Comparison of ENCODE assay signal across 10 cellular contexts in the genomic region with DNA sequence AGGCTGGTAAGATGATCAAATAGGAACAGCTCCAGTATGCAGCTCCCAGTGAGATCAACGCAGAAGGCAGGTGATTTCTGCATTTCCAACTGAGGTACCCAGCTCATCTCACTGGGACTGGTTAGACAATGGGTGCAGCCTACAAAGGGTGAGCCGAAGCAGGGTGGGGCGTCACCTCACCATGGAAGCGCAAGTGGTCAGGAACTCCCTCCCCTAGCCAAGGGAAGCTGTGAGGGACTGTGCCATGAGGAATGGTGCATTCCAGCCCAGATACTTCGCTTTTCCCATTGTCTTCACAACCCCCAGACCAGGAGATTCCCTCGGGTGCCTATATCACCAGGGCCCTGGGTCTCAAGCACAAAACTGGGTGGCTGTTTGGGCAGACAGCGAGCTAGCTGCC. TPM values are rescaled to one million over a fixed set of nuclear protein-coding genes. Genes with fewer than 3 reads are reported as not detected.
DNase-seq lines count a peak whose midpoint lies in the region; ATAC-seq and TF ChIP-seq lines count a peak whose summit lies in the region.
"Not testable (repeated sequence)": the region's sequence is repeated elsewhere in the genome, so short reads cannot be mapped to it uniquely, and the experiment has no call there.
"Had no signal": no experiment of that assay in that cellular context is flagged by ENCODE, and none has a peak within 500 bp of the region (broad histone marks: within the 10 kb centered on the region; RNA-seq: fewer than 3 reads in every experiment).

No MANE protein-coding gene starts in this region.

- H3K9ac ChIP-seq in DND-41 (ENCODE audit: low read depth, low read length) (peak overlapping the region; percentile 62), iPS-15b (ENCODE audit: low read depth, low read length) (peak overlapping the region; percentile 29), smooth muscle cell (ENCODE audit: low read depth) (peak overlapping the region; percentile 34)
- not testable (repeated sequence) for H3K9ac ChIP-seq in IMR-90 (ENCODE audit: low read depth, low read length); neural cell (ENCODE audit: low read length)

- ATAC-seq in DND-41 (ENCODE audit: insufficient read depth, low read depth), result peak; percentile 20
- ATAC-seq in IMR-90 (ENCODE audit: low read depth); RWPE2 (ENCODE audit: low read depth): not testable (repeated sequence)

- not testable (repeated sequence) for H3K23ac ChIP-seq in IMR-90 (ENCODE audit: low read depth, low read length)

- H3K4me1 ChIP-seq in DND-41 (ENCODE audit: insufficient read depth, low read length), result peaks cover 25% of the 10 kb centered on the region
- not testable (repeated sequence) for H3K4me1 ChIP-seq in IMR-90 (ENCODE audit: control insufficient read depth, insufficient read depth, low read length); RWPE2 (ENCODE audit: insufficient read depth, poor library complexity, severe bottlenecking); iPS-15b (ENCODE audit: control insufficient read depth, insufficient read depth, low read length); smooth muscle cell (ENCODE audit: low read depth)

- not testable (repeated sequence) for H3K18ac ChIP-seq in IMR-90 (ENCODE audit: low read depth, low read length)

- H3K4me2 ChIP-seq in DND-41 (ENCODE audit: insufficient read depth, low read length) (peak overlapping the region; percentile 61), smooth muscle cell (peak overlapping the region; percentile 82)
- H3K4me2 ChIP-seq in IMR-90 (ENCODE audit: low read depth, low read length); neural cell (ENCODE audit: low read length): not testable (repeated sequence)

- H3K79me1 ChIP-seq in IMR-90 (ENCODE audit: low read depth in 1 of 2, low read length in 2 of 2), result not testable (repeated sequence)

- not testable (repeated sequence) for H3K9me1 ChIP-seq in IMR-90 (ENCODE audit: insufficient read depth, low read length)

- not testable (repeated sequence) for TF ChIP-seq POLR2A in IMR-90 (IDR thresholded peaks at IDR 0.05; ENCODE audit: low read depth, low read length)

- not testable (repeated sequence) for TF ChIP-seq CTCF in DND-41 (IDR thresholded peaks at IDR 0.05; ENCODE audit: borderline replicate concordance, extremely low read depth, low read length, poor library complexity, severe bottlenecking); IMR-90 (conservative IDR thresholded peaks at IDR 0.05; ENCODE audit: low read depth, low read length); RWPE2 (IDR thresholded peaks at IDR 0.05; ENCODE audit: poor library complexity, severe bottlenecking); neural cell (IDR thresholded peaks at IDR 0.05; ENCODE audit: poor library complexity, severe bottlenecking); smooth muscle cell (IDR thresholded peaks at IDR 0.05; ENCODE audit: borderline replicate concordance, insufficient read depth, poor library complexity, severe bottlenecking)

- H3K4me3 ChIP-seq in DND-41 (ENCODE audit: low read depth in 1 of 2, low read length in 2 of 2) (peak overlapping the region in 1 of 2 experiments; percentile 47; a peak in 2 of 4 replicates), iPS-15b (ENCODE audit: low read depth, low read length) (peak overlapping the region; percentile 27), smooth muscle cell (peak overlapping the region; percentile 24)
- H3K4me3 ChIP-seq in IMR-90 (ENCODE audit: insufficient read depth, low read depth, low read length); RWPE2 (ENCODE audit: severe bottlenecking); neural cell (ENCODE audit: low read length): not testable (repeated sequence)

- not testable (repeated sequence) for H3K79me2 ChIP-seq in DND-41 (ENCODE audit: insufficient read depth, low read length); neural cell (replicated peaks; ENCODE audit: insufficient read depth, low read length); smooth muscle cell (ENCODE audit: low read depth)

- intact Hi-C loops in IMR-90 (cut with micrococcal nuclease), result not testable (repeated sequence)

- H3K14ac ChIP-seq in IMR-90 (replicated peaks; ENCODE audit: low read depth, low read length), result peak overlapping the region; percentile 79; the same call in 1 of the 2 replicates

- H3K9me2 ChIP-seq in neural cell (ENCODE audit: insufficient read depth, low read length), result not testable (repeated sequence)

- not testable (repeated sequence) for H3K36me3 ChIP-seq in DND-41 (ENCODE audit: insufficient read depth, low read length); IMR-90 (ENCODE audit: control insufficient read depth, insufficient read depth, low read length); iPS-15b (ENCODE audit: control insufficient read depth, insufficient read depth, low read length); neural cell (ENCODE audit: insufficient read depth, low read length); smooth muscle cell (ENCODE audit: low read depth)
- peaks cover 52% of the 10 kb centered on the region for H3K36me3 ChIP-seq in RWPE2 (ENCODE audit: low read depth)

- peak; percentile 30 for DNase-seq in DND-41
- not testable (repeated sequence) for DNase-seq in IMR-90; RWPE2 (ENCODE audit: low spot score); smooth muscle cell (lab: John Stamatoyannopoulos, UW; ENCODE audit: unreplicated experiment)
- peak; percentile 2 for DNase-seq in dermis blood vessel endothelial cell

- H4K8ac ChIP-seq in IMR-90 (ENCODE audit: low read depth in 2 of 2, low read length in 2 of 2), result peak overlapping the region in 1 of 2 experiments; percentile 94; a peak in 3 of 4 replicates

- H4K5ac ChIP-seq in IMR-90 (ENCODE audit: low read depth, low read length), result peak overlapping the region; percentile 29; the same call in 1 of the 2 replicates

- peak overlapping the region; percentile 90; the same call in 1 of the 2 replicates for H2BK120ac ChIP-seq in IMR-90 (ENCODE audit: low read depth, low read length)

- H3F3A ChIP-seq in neural cell (ENCODE audit: insufficient read depth, low read length, poor library complexity, severe bottlenecking); smooth muscle cell (ENCODE audit: low read depth): not testable (repeated sequence)

- not testable (repeated sequence) for H2AK5ac ChIP-seq in IMR-90 (ENCODE audit: low read depth, low read length)

- H3K27ac ChIP-seq in DND-41 (ENCODE audit: low read length) (peak overlapping the region; percentile 89), RWPE2 (ENCODE audit: poor library complexity, severe bottlenecking) (peak overlapping the region; percentile 21), neural cell (ENCODE audit: low read length) (peak overlapping the region; percentile 49)
- not testable (repeated sequence) for H3K27ac ChIP-seq in IMR-90 (ENCODE audit: insufficient read depth, low read length); smooth muscle cell (ENCODE audit: low read depth)

- dilution Hi-C loops in IMR-90 (cut with HindIII; ENCODE audit: low sequenced_read_pairs, unreplicated experiment), result not testable (repeated sequence)

- not testable (repeated sequence) for H4K20me1 ChIP-seq in DND-41 (ENCODE audit: insufficient read depth, low read length); IMR-90 (ENCODE audit: insufficient read depth, low read length); neural cell (ENCODE audit: insufficient read depth); smooth muscle cell (ENCODE audit: low read depth)

- not testable (repeated sequence) for TF ChIP-seq RAD21 in IMR-90 (IDR thresholded peaks at IDR 0.05; ENCODE audit: low read length); neural cell (conservative IDR thresholded peaks at IDR 0.05)

- WGBS in IMR-90 (ENCODE audit: extremely low coverage in 2 of 2, insufficient read length in 1 of 2), 2 experiments, result 100% methylated on average over 1 of the region's 7 CpGs; no CpG with 5 or more reads in 1 of the 2 experiments
- 85% methylated on average over 7 of the region's 7 CpGs for WGBS in smooth muscle cell (ENCODE audit: low lambda C conversion rate)

- H3K56ac ChIP-seq in IMR-90 (ENCODE audit: extremely low read depth, insufficient read depth, low read length), result not testable (repeated sequence)

- H3K9me3 ChIP-seq in DND-41 (ENCODE audit: insufficient read depth, low read length, severe bottlenecking); IMR-90 (ENCODE audit: control insufficient read depth, insufficient read depth, low read length); RWPE2 (ENCODE audit: severe bottlenecking); iPS-15b (ENCODE audit: control insufficient read depth, insufficient read depth, low read length); neural cell (ENCODE audit: low read length); smooth muscle cell (replicated peaks; ENCODE audit: low read depth): not testable (repeated sequence)

- H2AFZ ChIP-seq in DND-41 (ENCODE audit: low read depth, low read length) (peak overlapping the region; percentile 68), IMR-90 (replicated peaks; ENCODE audit: low read length, poor library complexity) (peak overlapping the region; percentile 32), smooth muscle cell (ENCODE audit: low read depth) (peak overlapping the region; percentile 93)
- not testable (repeated sequence) for H2AFZ ChIP-seq in neural cell (ENCODE audit: low read depth, low read length)

- H2BK20ac ChIP-seq in IMR-90 (ENCODE audit: low read depth, low read length), result peak overlapping the region; percentile 67; the same call in 1 of the 2 replicates

- in situ Hi-C loops in IMR-90 (cut with MboI; ENCODE audit: low sequenced_read_pairs), result not testable (repeated sequence)

- BruUV-seq in IMR-90 (replicated peaks; lab: Mats Ljungman, UMichigan), result not testable (repeated sequence)

- H2AK9ac ChIP-seq in IMR-90 (replicated peaks; ENCODE audit: low read depth, low read length, poor library complexity), result not testable (repeated sequence)

- CTCF ChIA-PET in IMR-90 (lab: Yijun Ruan, JAX), result not testable (repeated sequence)

- H2BK15ac ChIP-seq in IMR-90 (ENCODE audit: low read depth, low read length), result 0 out of 3 replicates have a peak overlapping the region, but pooled peaks have one; percentile 22

- H3K27me3 ChIP-seq in DND-41 (ENCODE audit: insufficient read depth, low read length, poor library complexity); IMR-90 (ENCODE audit: control insufficient read depth, insufficient read depth, low read length); RWPE2 (ENCODE audit: insufficient read depth, poor library complexity, severe bottlenecking); iPS-15b (ENCODE audit: control insufficient read depth, insufficient read depth, low read length); neural cell (ENCODE audit: insufficient read depth, low read depth, low read length); smooth muscle cell (ENCODE audit: low read depth): not testable (repeated sequence)

- H4K91ac ChIP-seq in IMR-90 (ENCODE audit: insufficient read depth, low read depth, low read length), result 0 out of 2 replicates have a peak overlapping the region, but pooled peaks have one; percentile 37

- peak overlapping the region; percentile 33 for H2BK5ac ChIP-seq in IMR-90 (ENCODE audit: low read depth, low read length, poor library complexity, severe bottlenecking)

- POLR2A ChIA-PET in IMR-90 (lab: Charles Lee; ENCODE audit: unreplicated experiment), result not testable (repeated sequence)

- not testable (repeated sequence) for TF ChIP-seq EP300 in neural cell (conservative IDR thresholded peaks at IDR 0.05; ENCODE audit: poor library complexity, severe bottlenecking)

- H3K4ac ChIP-seq in IMR-90 (ENCODE audit: low read depth, low read length), result peak overlapping the region; percentile 78

RNA-seq across cellular contexts. Expression of a gene that starts 19.4 kb away (rescaled TPM):
- total RNA-seq in IMR-90 (2012; rRNA removed) (under 0.01 TPM in 1 of 2 replicates, not detected in the other), dermis blood vessel endothelial cell (0.85 and 1.3 TPM in 2 replicates), smooth muscle cell (175 and 181 TPM in 2 replicates)
- polyA plus RNA-seq in IMR-90 (2012; rRNA removed) (not detected in 2 replicates), neural cell (6.1 and 8.3 TPM in 2 replicates), smooth muscle cell (15.2 and 85.3 TPM in 2 replicates)
- not detected in 2 replicates for polyA plus RNA-seq in IMR-90 (2012; cell fraction: cytosol; rRNA removed)
- polyA plus RNA-seq in IMR-90 (2012; cell fraction: nucleus; rRNA removed; ENCODE audit: low replicate concordance), result 0.02 TPM in 1 of 2 replicates, not detected in the other
- polyA minus RNA-seq in neural cell, result 5.2 and 6.1 TPM in 2 replicates
- total RNA-seq: activated B cell treated with CpG ODN at 0.5 μM for 24 hours; activated naive CD8-positive, alpha-beta T cell treated with anti-CD3 and anti-CD28 coated beads for 36 hours; natural killer cell treated with Interleukin-12 subunit alpha and Interleukin-12 subunit beta and Interleukin-15 and Interleukin-18, amount 100 ng/mL, for 72 hours had no signal

Comparison
In these comparisons a context has a peak if more than half of its experiments do, and no peak if none do; other contexts are left out.
1. RNA of a gene that starts 19.4 kb away (total RNA-seq): 175 to 181 TPM in smooth muscle cell; 0.85 to 1.3 TPM in dermis blood vessel endothelial cell and under 0.01 TPM in IMR-90; every median in the first group is over 10 times any median in the second.